Comparison of ENCODE assay signal across 2 cellular contexts in genomic region chr10:4916086-4916716, GRCh38.
TF ChIP-seq lines count a peak whose summit lies in the region.

No MANE protein-coding gene starts in this region.

TF ChIP-seq in liver, 16 proteins besides CTCF, POLR2A, EP300 and RAD21:
- TF ChIP-seq EGR1 (IDR thresholded peaks at IDR 0.05; ENCODE audit: low read depth in 2 of 2) (peak in 1 of 2 donors; percentile 42), HNF4G (IDR thresholded peaks at IDR 0.05) (peak; percentile 15), FOXA2 (IDR thresholded peaks at IDR 0.05) (peak; percentile 13), MAX (IDR thresholded peaks at IDR 0.05) (peak; percentile 59), FOXA1 (IDR thresholded peaks at IDR 0.05) (no peak), RXRA (IDR thresholded peaks at IDR 0.05) (peak; percentile 41 to 82), TAF1 (conservative IDR thresholded peaks at IDR 0.05) (peak; percentile 91), JUND (IDR thresholded peaks at IDR 0.05) (peak in 1 of 2 donors; percentile 63), GABPA (IDR thresholded peaks at IDR 0.05 in 1 of 2, conservative IDR thresholded peaks at IDR 0.05 in 1 of 2) (no peak), ATF3 (IDR thresholded peaks at IDR 0.05) (no peak), SP1 (IDR thresholded peaks at IDR 0.05) (peak; percentile 40), HNF4A (conservative IDR thresholded peaks at IDR 0.05) (peak; percentile 58 to 84), YY1 (IDR thresholded peaks at IDR 0.05) (peak; percentile 94), NR2F2 (IDR thresholded peaks at IDR 0.05) (no peak), REST (IDR thresholded peaks at IDR 0.05) (peak; percentile 90), ZBTB33 (IDR thresholded peaks at IDR 0.05) (peak; percentile 67)

TF ChIP-seq in HepG2, 621 proteins besides CTCF, POLR2A, EP300 and RAD21:
- TF ChIP-seq ZNF280D (CRISPR knock-in tag; IDR thresholded peaks at IDR 0.05) (no peak), TRIM22 (IDR thresholded peaks at IDR 0.05) (no peak), IKZF5 (CRISPR knock-in tag; IDR thresholded peaks at IDR 0.05) (no peak), SP1 (IDR thresholded peaks at IDR 0.05) (no peak), SP1 (CRISPR knock-in tag; IDR thresholded peaks at IDR 0.05) (no peak), ZNF280B (CRISPR knock-in tag; IDR thresholded peaks at IDR 0.05; ENCODE audit: borderline replicate concordance) (no peak), NBN (conservative IDR thresholded peaks at IDR 0.05) (no peak), GATAD2A (CRISPR knock-in tag; IDR thresholded peaks at IDR 0.05) (no peak), PBX2 (CRISPR knock-in tag; IDR thresholded peaks at IDR 0.05) (no peak), ARNT2 (CRISPR knock-in tag; IDR thresholded peaks at IDR 0.05; ENCODE audit: low read depth) (no peak), HNRNPH1 (optimal IDR thresholded peaks at IDR 0.05; ENCODE audit: low read depth, low read length) (no peak), ZNF362 (CRISPR knock-in tag; IDR thresholded peaks at IDR 0.05; ENCODE audit: borderline replicate concordance) (no peak), KDM6A (CRISPR knock-in tag; IDR thresholded peaks at IDR 0.05; ENCODE audit: low read depth) (no peak)
